ENCODE assay signal across 16 cellular contexts in the genomic region with DNA sequence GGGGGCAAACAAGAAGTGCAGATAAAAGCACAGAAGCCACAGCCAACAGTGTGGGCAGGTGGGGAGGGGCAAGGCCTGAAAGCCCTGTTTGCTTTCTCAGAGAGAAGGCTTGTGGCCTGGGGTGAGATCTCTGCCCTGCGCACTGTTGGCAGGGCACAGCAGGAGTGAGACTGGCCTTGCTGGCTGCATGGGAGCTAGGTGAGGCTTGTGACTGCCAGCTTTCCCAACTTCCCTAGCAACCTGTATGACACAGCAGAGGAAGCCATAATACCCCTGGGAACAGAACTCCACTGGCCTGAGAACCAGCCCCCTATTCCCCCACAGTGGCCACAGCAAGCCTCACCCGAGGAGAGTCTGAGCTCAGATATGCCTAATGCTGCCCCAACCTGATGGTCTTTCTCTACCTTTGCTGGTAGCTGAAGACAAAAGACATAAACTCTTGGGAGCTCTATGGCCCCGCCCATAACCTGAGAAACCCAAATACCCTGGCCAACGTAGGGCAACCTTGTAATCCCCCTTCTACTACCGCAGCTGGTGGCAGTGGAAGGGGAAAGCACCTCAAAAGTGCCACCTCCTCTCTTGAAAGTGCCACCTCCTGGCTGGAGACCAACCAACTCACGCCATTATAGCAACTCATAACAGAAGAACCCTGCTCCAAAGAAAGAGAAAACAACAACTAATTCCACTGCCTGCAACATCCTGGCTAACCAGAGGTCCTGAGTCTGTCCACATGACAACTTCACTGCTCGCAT. TPM values are rescaled to one million over a fixed set of nuclear protein-coding genes. Genes with fewer than 3 reads are reported as not detected.
DNase-seq lines count a peak whose midpoint lies in the region; ATAC-seq and TF ChIP-seq lines count a peak whose summit lies in the region.
"Had no signal": no experiment of that assay in that cellular context is flagged by ENCODE, and none has a peak within 500 bp of the region (broad histone marks: within the 10 kb centered on the region; RNA-seq: fewer than 3 reads in every experiment).

No MANE protein-coding gene starts in this region.

- no peak for TF ChIP-seq RAD21 in liver (IDR thresholded peaks at IDR 0.05)

- H3K4me1 ChIP-seq in OCI-LY3 (ENCODE audit: low read length) (peaks cover 20% of the 10 kb centered on the region), liver (ENCODE audit: control insufficient read depth in 4 of 4, insufficient read depth in 4 of 4, low read length in 3 of 4) (no peaks in the 10 kb centered on the region), foreskin keratinocyte (peaks cover 11% of the 10 kb centered on the region)
- H3K4me1 ChIP-seq: BE2C had no signal

- TF ChIP-seq CTCF in GM12865 (IDR thresholded peaks at IDR 0.05; ENCODE audit: insufficient read depth, low read depth, low read length, missing control alignments) (no peak), OCI-LY3 (IDR thresholded peaks at IDR 0.05; ENCODE audit: low read depth, low read length) (0 out of 2 replicates have a peak, but pooled peaks have one; percentile 12), liver (IDR thresholded peaks at IDR 0.05; ENCODE audit: low read depth, low read length, missing input control) (no peak), foreskin keratinocyte (conservative IDR thresholded peaks at IDR 0.05) (no peak)

- H2AFZ ChIP-seq in OCI-LY3 (ENCODE audit: low read depth, low read length), result no peak overlapping the region; the same call in 1 of the 2 replicates

- H3K36me3 ChIP-seq in OCI-LY3 (replicated peaks; ENCODE audit: low read depth, low read length), result peaks cover 5% of the 10 kb centered on the region
- peaks cover 0 to 3% (median 0%) of the 10 kb centered on the region in 4 donors for H3K36me3 ChIP-seq in liver (ENCODE audit: control insufficient read depth in 4 of 4, insufficient read depth in 3 of 4, low read depth in 1 of 4, low read length in 3 of 4)
- H3K36me3 ChIP-seq: BE2C had no signal

- WGBS in liver, result 78% methylated on average over 7 of the region's 7 CpGs

- H3K9ac ChIP-seq in OCI-LY3 (ENCODE audit: low read length), result no peak overlapping the region
- H3K9ac ChIP-seq in liver (ENCODE audit: low read depth in 1 of 2, low read length in 2 of 2), result no peak overlapping the region

- H3K27ac ChIP-seq in OCI-LY3 (ENCODE audit: low read length) (no peak overlapping the region), liver (ENCODE audit: low read depth in 1 of 2, low read length in 2 of 2) (no peak overlapping the region), foreskin keratinocyte (no peak overlapping the region)

- H3K9me3 ChIP-seq in OCI-LY3 (ENCODE audit: insufficient read depth, low read length) (no peaks in the 10 kb centered on the region), liver (ENCODE audit: control insufficient read depth in 4 of 4, low read length in 3 of 4) (no peaks in the 10 kb centered on the region)
- H3K9me3 ChIP-seq: BE2C had no signal

- DNase-seq in GM12865 (ENCODE audit: low read depth) (peak; percentile 57), foreskin keratinocyte (no peak), HuH-7 (ENCODE audit: low spot score) (no peak)
- DNase-seq in stimulated activated CD4-positive, alpha-beta T cell treated with anti-CD3 and anti-CD28 coated beads, Interleukin-4, amount 100 ng/mL, for 24 hours, result no peak
- DNase-seq: BE2C, endodermal cell, glutamatergic neuron, H7, left cardiac atrium had no signal

- H3K4me2 ChIP-seq in OCI-LY3 (ENCODE audit: low read length), result peak overlapping the region; percentile 34

- H3K27me3 ChIP-seq in OCI-LY3 (ENCODE audit: low read depth, low read length), result no peaks in the 10 kb centered on the region
- no peaks in the 10 kb centered on the region for H3K27me3 ChIP-seq in liver (ENCODE audit: control insufficient read depth in 4 of 4, insufficient read depth in 4 of 4, low read length in 3 of 4)
- H3K27me3 ChIP-seq in foreskin keratinocyte, result no peaks in the 10 kb centered on the region
- H3K27me3 ChIP-seq: BE2C had no signal

- no peaks in the 10 kb centered on the region for H4K20me1 ChIP-seq in OCI-LY3 (ENCODE audit: insufficient read depth, low read length)

- H3K79me2 ChIP-seq in OCI-LY3 (ENCODE audit: low read length), result no peaks in the 10 kb centered on the region

- ATAC-seq in GM19468 (IDR thresholded peaks at IDR 0.05; ENCODE audit: extremely low read depth, unreplicated experiment) (peak; percentile 48), foreskin keratinocyte (no peak), HG03378 (IDR thresholded peaks at IDR 0.05; ENCODE audit: unreplicated experiment) (no peak)
- ATAC-seq: left cardiac atrium had no signal

- H3K4me3 ChIP-seq in GM12865 (ENCODE audit: low read depth, low read length) (no peak overlapping the region), OCI-LY3 (ENCODE audit: low read length) (no peak overlapping the region), liver (ENCODE audit: low read depth in 1 of 3, low read length in 3 of 3) (no peak overlapping the region)

TF ChIP-seq in liver, 16 proteins besides CTCF, POLR2A, EP300 and RAD21:
- no peak for TF ChIP-seq FOXA1 (IDR thresholded peaks at IDR 0.05)
- peak in 1 of 2 donors; percentile 21 for TF ChIP-seq RXRA (IDR thresholded peaks at IDR 0.05)
- TF ChIP-seq HNF4G (IDR thresholded peaks at IDR 0.05), result no peak
- TF ChIP-seq, protein P1, sequence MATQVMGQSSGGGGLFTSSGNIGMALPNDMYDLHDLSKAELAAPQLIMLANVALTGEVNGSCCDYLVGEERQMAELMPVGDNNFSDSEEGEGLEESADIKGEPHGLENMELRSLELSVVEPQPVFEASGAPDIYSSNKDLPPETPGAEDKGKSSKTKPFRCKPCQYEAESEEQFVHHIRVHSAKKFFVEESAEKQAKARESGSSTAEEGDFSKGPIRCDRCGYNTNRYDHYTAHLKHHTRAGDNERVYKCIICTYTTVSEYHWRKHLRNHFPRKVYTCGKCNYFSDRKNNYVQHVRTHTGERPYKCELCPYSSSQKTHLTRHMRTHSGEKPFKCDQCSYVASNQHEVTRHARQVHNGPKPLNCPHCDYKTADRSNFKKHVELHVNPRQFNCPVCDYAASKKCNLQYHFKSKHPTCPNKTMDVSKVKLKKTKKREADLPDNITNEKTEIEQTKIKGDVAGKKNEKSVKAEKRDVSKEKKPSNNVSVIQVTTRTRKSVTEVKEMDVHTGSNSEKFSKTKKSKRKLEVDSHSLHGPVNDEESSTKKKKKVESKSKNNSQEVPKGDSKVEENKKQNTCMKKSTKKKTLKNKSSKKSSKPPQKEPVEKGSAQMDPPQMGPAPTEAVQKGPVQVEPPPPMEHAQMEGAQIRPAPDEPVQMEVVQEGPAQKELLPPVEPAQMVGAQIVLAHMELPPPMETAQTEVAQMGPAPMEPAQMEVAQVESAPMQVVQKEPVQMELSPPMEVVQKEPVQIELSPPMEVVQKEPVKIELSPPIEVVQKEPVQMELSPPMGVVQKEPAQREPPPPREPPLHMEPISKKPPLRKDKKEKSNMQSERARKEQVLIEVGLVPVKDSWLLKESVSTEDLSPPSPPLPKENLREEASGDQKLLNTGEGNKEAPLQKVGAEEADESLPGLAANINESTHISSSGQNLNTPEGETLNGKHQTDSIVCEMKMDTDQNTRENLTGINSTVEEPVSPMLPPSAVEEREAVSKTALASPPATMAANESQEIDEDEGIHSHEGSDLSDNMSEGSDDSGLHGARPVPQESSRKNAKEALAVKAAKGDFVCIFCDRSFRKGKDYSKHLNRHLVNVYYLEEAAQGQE (IDR thresholded peaks at IDR 0.05), result no peak
- no peak for TF ChIP-seq FOXA2 (IDR thresholded peaks at IDR 0.05)
- no peak for TF ChIP-seq SP1 (IDR thresholded peaks at IDR 0.05)
- no peak for TF ChIP-seq EGR1 (IDR thresholded peaks at IDR 0.05; ENCODE audit: low read depth in 2 of 2)
- TF ChIP-seq, protein P2, sequence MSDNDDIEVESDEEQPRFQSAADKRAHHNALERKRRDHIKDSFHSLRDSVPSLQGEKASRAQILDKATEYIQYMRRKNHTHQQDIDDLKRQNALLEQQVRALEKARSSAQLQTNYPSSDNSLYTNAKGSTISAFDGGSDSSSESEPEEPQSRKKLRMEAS (IDR thresholded peaks at IDR 0.05), result no peak
- TF ChIP-seq, protein P3, sequence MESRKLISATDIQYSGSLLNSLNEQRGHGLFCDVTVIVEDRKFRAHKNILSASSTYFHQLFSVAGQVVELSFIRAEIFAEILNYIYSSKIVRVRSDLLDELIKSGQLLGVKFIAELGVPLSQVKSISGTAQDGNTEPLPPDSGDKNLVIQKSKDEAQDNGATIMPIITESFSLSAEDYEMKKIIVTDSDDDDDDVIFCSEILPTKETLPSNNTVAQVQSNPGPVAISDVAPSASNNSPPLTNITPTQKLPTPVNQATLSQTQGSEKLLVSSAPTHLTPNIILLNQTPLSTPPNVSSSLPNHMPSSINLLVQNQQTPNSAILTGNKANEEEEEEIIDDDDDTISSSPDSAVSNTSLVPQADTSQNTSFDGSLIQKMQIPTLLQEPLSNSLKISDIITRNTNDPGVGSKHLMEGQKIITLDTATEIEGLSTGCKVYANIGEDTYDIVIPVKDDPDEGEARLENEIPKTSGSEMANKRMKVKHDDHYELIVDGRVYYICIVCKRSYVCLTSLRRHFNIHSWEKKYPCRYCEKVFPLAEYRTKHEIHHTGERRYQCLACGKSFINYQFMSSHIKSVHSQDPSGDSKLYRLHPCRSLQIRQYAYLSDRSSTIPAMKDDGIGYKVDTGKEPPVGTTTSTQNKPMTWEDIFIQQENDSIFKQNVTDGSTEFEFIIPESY (IDR thresholded peaks at IDR 0.05), result no peak
- TF ChIP-seq, protein P4, sequence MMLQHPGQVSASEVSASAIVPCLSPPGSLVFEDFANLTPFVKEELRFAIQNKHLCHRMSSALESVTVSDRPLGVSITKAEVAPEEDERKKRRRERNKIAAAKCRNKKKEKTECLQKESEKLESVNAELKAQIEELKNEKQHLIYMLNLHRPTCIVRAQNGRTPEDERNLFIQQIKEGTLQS (IDR thresholded peaks at IDR 0.05), result no peak
- TF ChIP-seq GABPA (IDR thresholded peaks at IDR 0.05 in 1 of 2, conservative IDR thresholded peaks at IDR 0.05 in 1 of 2), result no peak
- TF ChIP-seq NR2F2 (IDR thresholded peaks at IDR 0.05), result no peak
- no peak for TF ChIP-seq TAF1 (conservative IDR thresholded peaks at IDR 0.05)
- TF ChIP-seq HNF4A (conservative IDR thresholded peaks at IDR 0.05), result peak in 1 of 2 donors; percentile 32
- TF ChIP-seq YY1 (IDR thresholded peaks at IDR 0.05), result peak; percentile 34
- TF ChIP-seq JUND (IDR thresholded peaks at IDR 0.05), result no peak

RNA-seq across cellular contexts. Expression of a gene that starts 44.4 kb away (rescaled TPM):
- total RNA-seq in liver (not detected), foreskin keratinocyte (not detected in 2 replicates)
- polyA plus RNA-seq in liver (not detected), foreskin keratinocyte (not detected in 2 replicates)
- total RNA-seq: left cardiac atrium, M059J, RPMI7951 had no signal
- polyA plus RNA-seq: neural cell had no signal

RNA-seq across cellular contexts. Expression of a gene that starts 50.9 kb away (rescaled TPM):
- total RNA-seq in liver (10 to 100 TPM; 50.9 to 83.9 TPM), foreskin keratinocyte (65.4 and 72.3 TPM in 2 replicates)
- polyA plus RNA-seq in liver (100 to 1,000 TPM in 1 of 2 donors, 10 to 100 TPM in 1; 46.5 to 172 TPM), foreskin keratinocyte (22.3 and 24.5 TPM in 2 replicates)
